In the genomic region with DNA sequence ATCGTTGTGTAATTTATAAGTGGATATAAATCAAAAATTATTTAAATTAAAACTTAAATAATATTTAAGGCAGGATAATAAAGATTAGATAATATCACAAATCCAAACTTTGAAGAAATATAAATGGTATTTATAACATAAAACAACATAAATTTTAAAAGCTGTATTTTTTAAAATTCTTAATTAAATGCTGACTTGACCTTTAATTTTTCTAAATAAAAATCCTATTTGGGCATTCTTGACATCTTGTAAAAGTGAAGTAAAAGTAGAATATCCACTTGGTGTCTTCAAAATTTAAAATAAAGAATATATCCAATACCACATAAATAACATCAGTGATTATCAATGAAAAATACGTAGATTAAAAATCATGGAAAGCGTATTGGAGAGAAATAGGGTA, we compare ENCODE assay signal across 20 cellular contexts.
"Had no signal": no experiment of that assay in that cellular context is flagged by ENCODE, and none has a peak within 500 bp of the region (broad histone marks: within the 10 kb centered on the region; RNA-seq: fewer than 3 reads in every experiment).

No MANE protein-coding gene starts in this region.

- H3K27me3 ChIP-seq: neural progenitor cell, neutrophil, right atrium auricular region, tibial nerve, uterus had no signal

- H2AFZ ChIP-seq: neural progenitor cell had no signal

- DNase-seq: hippocampal formation; left ventricle myocardium inferior; mesendoderm; naive B cell; natural killer cell; nephron progenitor cell; occipital lobe; stimulated activated CD4-positive, alpha-beta T cell treated with anti-CD3 and anti-CD28 coated beads, Interleukin-4, amount 100 ng/mL, for 24 hours; stimulated activated naive CD4-positive, alpha-beta T cell; stimulated activated naive CD8-positive, alpha-beta T cell treated with anti-CD3 and anti-CD28 coated beads, Interleukin-15, amount 100 ng/mL, for 72 hours; substantia nigra; uterus had no signal

- H3K4me2 ChIP-seq: neural progenitor cell had no signal

- H3K36me3 ChIP-seq: left ventricle myocardium inferior, neural progenitor cell, neutrophil, right atrium auricular region, tibial nerve, uterus had no signal

- ATAC-seq: natural killer cell; sciatic nerve; stimulated activated effector memory CD8-positive, alpha-beta T cell treated with anti-CD3 and anti-CD28 coated beads, Interleukin-12 subunit alpha, Interleukin-12 subunit beta, amount 100 ng/mL, for 72 hours; stimulated activated naive CD8-positive, alpha-beta T cell treated with anti-CD3 and anti-CD28 coated beads, Interleukin-15, amount 100 ng/mL, for 72 hours had no signal

- H3K27ac ChIP-seq: left ventricle myocardium inferior, neural progenitor cell, neutrophil, right atrium auricular region, skin epidermis, tibial nerve, uterus had no signal

- H3K9me3 ChIP-seq: left ventricle myocardium inferior, neutrophil, right atrium auricular region, tibial nerve, uterus had no signal

- H3K4me3 ChIP-seq: left ventricle myocardium inferior, lung, neural progenitor cell, right atrium auricular region, skin epidermis, tibial nerve, uterus had no signal

- H3K9ac ChIP-seq: neural progenitor cell had no signal

- H3K4me1 ChIP-seq: left ventricle myocardium inferior, neural progenitor cell, uterus had no signal
